21 cellular contexts compared by ENCODE assay signal in the genomic region with DNA sequence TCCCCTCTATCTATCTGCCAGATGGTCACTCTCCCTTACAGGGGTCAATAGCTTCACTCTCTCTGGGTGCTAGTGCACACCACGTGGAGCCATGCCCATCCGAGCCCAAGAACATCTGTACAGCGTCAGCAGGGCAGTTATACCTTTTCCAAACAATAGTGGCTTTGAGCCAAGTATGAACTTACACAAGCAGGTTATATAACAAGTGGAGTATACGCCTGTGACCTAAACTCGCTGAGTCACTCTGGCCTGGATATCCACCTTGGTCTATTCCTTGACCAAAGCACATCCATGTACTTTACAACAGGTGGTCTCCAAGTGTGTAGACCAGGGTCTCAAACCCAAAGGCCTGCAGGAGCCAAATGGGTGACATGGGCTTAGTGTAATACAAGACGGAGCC. TPM values are rescaled to one million over a fixed set of nuclear protein-coding genes. Genes with fewer than 3 reads are reported as not detected.
DNase-seq lines count a peak whose midpoint lies in the region; ATAC-seq, FAIRE-seq and TF ChIP-seq lines count a peak whose summit lies in the region.
"Had no signal": no experiment of that assay in that cellular context is flagged by ENCODE, and none has a peak within 500 bp of the region (broad histone marks: within the 10 kb centered on the region; RNA-seq: fewer than 3 reads in every experiment).

No MANE protein-coding gene starts in this region.

- CTCF ChIA-PET in HepG2 (lab: Yijun Ruan, JAX; ENCODE audit: low intra/inter-chr PET ratio, low total read pairs) = no interaction called here
- CTCF ChIA-PET in activated CD8-positive, alpha-beta T cell treated with anti-CD3 and anti-CD28 coated beads, Interleukin-2, amount 10 ng/mL, durations not matched to agents 7 days and 5 days (lab: Charles Lee) = interaction anchor here (0.9 kb wide), 1 partner anchor 9 kb away, joined by 4 read pairs; no protein-coding TSS in a partner anchor

- H3K4me1 Mint-ChIP-seq in activated CD8-positive, alpha-beta T cell treated with anti-CD3 and anti-CD28 coated beads, Interleukin-2, amount 10 ng/mL, durations not matched to agents 7 days and 5 days (ENCODE audit: low read depth) = peaks cover 8% of the 10 kb centered on the region
- no peaks in the 10 kb centered on the region for H3K4me1 Mint-ChIP-seq in memory B cell

- no peak overlapping the region for H3K9ac ChIP-seq in HepG2 (ENCODE audit: insufficient read depth, low read depth, low read length)

- peaks cover 84% of the 10 kb centered on the region for H3K36me3 Mint-ChIP-seq in activated CD8-positive, alpha-beta T cell treated with anti-CD3 and anti-CD28 coated beads, Interleukin-2, amount 10 ng/mL, durations not matched to agents 7 days and 5 days (ENCODE audit: low read depth)
- H3K36me3 Mint-ChIP-seq in memory B cell = peaks cover 54% of the 10 kb centered on the region

- H3K4me3 ChIP-seq in HepG2 (replicated peaks in 1 of 3; ENCODE audit: insufficient read depth in 1 of 3, low read depth in 2 of 3, low read length in 3 of 3) = no peak overlapping the region
- no peak overlapping the region for H3K4me3 ChIP-seq in right lobe of liver
- H3K4me3 ChIP-seq: esophagus squamous epithelium, GM23338, spleen had no signal

- H3K79me2 ChIP-seq in HepG2 (ENCODE audit: insufficient read depth, low read length) = no peaks in the 10 kb centered on the region

- H3K27me3 Mint-ChIP-seq in activated CD8-positive, alpha-beta T cell treated with anti-CD3 and anti-CD28 coated beads, Interleukin-2, amount 10 ng/mL, durations not matched to agents 7 days and 5 days (ENCODE audit: low read depth) = no peaks in the 10 kb centered on the region
- no peaks in the 10 kb centered on the region for H3K27me3 Mint-ChIP-seq in memory B cell

- no TSS peak for BruUV-seq in HepG2 (replicated peaks; lab: Mats Ljungman, UMichigan)

- H3K4me1 ChIP-seq in HepG2 (ENCODE audit: insufficient read depth, low read length) = no peaks in the 10 kb centered on the region
- H3K4me1 ChIP-seq in right lobe of liver = no peaks in the 10 kb centered on the region

- in situ Hi-C loops in HepG2 (cut with HindIII; ENCODE audit: extremely low pct_ligation_motif_present, low pct_unique_long_range_greater_than_20kb) = no loop called here

- ATAC-seq in HepG2 (no peak; the same call in 2 of the 3 replicates), right lobe of liver (no peak), memory B cell (ENCODE audit: low read depth) (no peak)
- ATAC-seq in activated CD8-positive, alpha-beta T cell treated with anti-CD3 and anti-CD28 coated beads, Interleukin-2, amount 10 ng/mL, durations not matched to agents 7 days and 5 days = no peak
- ATAC-seq: activated T-cell treated with anti-CD3 and anti-CD28 coated beads, Interleukin-2, amount 50 U/mL, for 4 hours; GM23338; left lobe of liver; Right ventricle myocardium inferior had no signal

- no peak for TF ChIP-seq EP300 in HepG2 (IDR thresholded peaks at IDR 0.05; ENCODE audit: low read depth in 2 of 2, low read length in 2 of 2)
- TF ChIP-seq EP300 in HepG2 (CRISPR knock-in tag; IDR thresholded peaks at IDR 0.05; ENCODE audit: borderline replicate concordance) = no peak

- intact Hi-C loops in HepG2 (cut with micrococcal nuclease; ENCODE audit: unreplicated experiment) = no loop called here
- intact Hi-C loops in right lobe of liver (cut with DNase I) = loop anchor here in 1 of 2 donors (10.0 kb wide), 1 partner anchor 52 kb away; a partner anchor contains a TSS

- H3K27me3 ChIP-seq in HepG2 (ENCODE audit: control insufficient read depth in 1 of 2, insufficient read depth in 2 of 2, low read length in 2 of 2) (no peaks in the 10 kb centered on the region), right lobe of liver (no peaks in the 10 kb centered on the region)
- H3K27me3 ChIP-seq: esophagus squamous epithelium, spleen had no signal

- H3K9me3 Mint-ChIP-seq in activated CD8-positive, alpha-beta T cell treated with anti-CD3 and anti-CD28 coated beads, Interleukin-2, amount 10 ng/mL, durations not matched to agents 7 days and 5 days (ENCODE audit: insufficient read depth) = no peaks in the 10 kb centered on the region
- H3K9me3 Mint-ChIP-seq in memory B cell = no peaks in the 10 kb centered on the region
- H3K9me3 Mint-ChIP-seq: activated T-cell treated with anti-CD3 and anti-CD28 coated beads, Interleukin-2, amount 50 U/mL, for 4 hours; GM23338 had no signal

- no peak overlapping the region for H3K4me3 Mint-ChIP-seq in activated CD8-positive, alpha-beta T cell treated with anti-CD3 and anti-CD28 coated beads, Interleukin-2, amount 10 ng/mL, durations not matched to agents 7 days and 5 days
- H3K4me3 Mint-ChIP-seq in memory B cell = no peak overlapping the region
- H3K4me3 Mint-ChIP-seq: activated T-cell treated with anti-CD3 and anti-CD28 coated beads, Interleukin-2, amount 50 U/mL, for 4 hours; GM23338 had no signal

- WGBS in HepG2 (ENCODE audit: low lambda C conversion rate) = 90% methylated on average over 6 of the region's 6 CpGs
- WGBS in right lobe of liver (ENCODE audit: insufficient coverage, low coverage, low lambda C conversion rate, missing lambda C conversion rate) = 87% methylated on average over 4 of the region's 6 CpGs

- TF ChIP-seq POLR2A in HepG2 (IDR thresholded peaks at IDR 0.05; ENCODE audit: insufficient read depth in 1 of 2, low read depth in 2 of 2, low read length in 2 of 2) (no peak), right lobe of liver (IDR thresholded peaks at IDR 0.05) (no peak)

- TF ChIP-seq RAD21 in HepG2 (CRISPR knock-in tag; IDR thresholded peaks at IDR 0.05) = no peak

- H3K27ac Mint-ChIP-seq in activated CD8-positive, alpha-beta T cell treated with anti-CD3 and anti-CD28 coated beads, Interleukin-2, amount 10 ng/mL, durations not matched to agents 7 days and 5 days = peak overlapping the region; percentile 19
- peak overlapping the region; percentile 64 for H3K27ac Mint-ChIP-seq in memory B cell
- H3K27ac Mint-ChIP-seq: GM23338 had no signal

- no peak overlapping the region for H2AFZ ChIP-seq in HepG2 (ENCODE audit: low read length)
- H2AFZ ChIP-seq: GM23338 had no signal

- DNase-seq in HepG2 (ENCODE audit: low spot score) = no peak
- no peak for DNase-seq in right lobe of liver
- DNase-seq in activated CD8-positive, alpha-beta T cell treated with anti-CD3 and anti-CD28 coated beads, Interleukin-2, amount 10 ng/mL, durations not matched to agents 7 days and 5 days = no peak
- no peak for DNase-seq in memory B cell (ENCODE audit: low spot score in 2 of 2)
- DNase-seq in NCI-H510A treated with DMSO at 0.1 percent for 48 hours (lab: John Stamatoyannopoulos, UW) = no peak
- no peak for DNase-seq in RPMI8226
- no peak for DNase-seq in NCI-H2029 (lab: John Stamatoyannopoulos, UW)
- DNase-seq: activated T-cell treated with anti-CD3 and anti-CD28 coated beads, Interleukin-2, amount 50 U/mL, for 4 hours; amniotic stem cell; central memory CD4-positive, alpha-beta T cell; effector CD4-positive, alpha-beta T cell; esophagus squamous epithelium; NCI-H1105 treated with DMSO at 0.1 percent for 48 hours; NCI-H2107; NCI-H524 had no signal

- FAIRE-seq in HepG2 (lab: Jason Lieb, UNC) = no peak

- TF ChIP-seq CTCF in HepG2 (CRISPR knock-in tag; IDR thresholded peaks at IDR 0.05) (no peak), right lobe of liver (IDR thresholded peaks at IDR 0.05) (no peak)

- POLR2A ChIA-PET in HepG2 (lab: Yijun Ruan, JAX) = no interaction called here
- POLR2A ChIA-PET in activated CD8-positive, alpha-beta T cell treated with anti-CD3 and anti-CD28 coated beads, Interleukin-2, amount 10 ng/mL, durations not matched to agents 7 days and 5 days (lab: Charles Lee) = interaction anchor here (0.6 kb wide), 1 partner anchor 31 kb away, joined by 3 read pairs; no protein-coding TSS in a partner anchor

- H3K4me2 ChIP-seq in HepG2 (ENCODE audit: low read depth, low read length) = no peak overlapping the region
- H3K4me2 ChIP-seq: GM23338 had no signal

- H3K9me3 ChIP-seq in HepG2 (ENCODE audit: low read length) = no peaks in the 10 kb centered on the region
- no peaks in the 10 kb centered on the region for H3K9me3 ChIP-seq in right lobe of liver
- H3K9me3 ChIP-seq: esophagus squamous epithelium had no signal

- H3K36me3 ChIP-seq in HepG2 (replicated peaks in 1 of 2; ENCODE audit: control insufficient read depth in 1 of 2, insufficient read depth in 2 of 2, low read length in 2 of 2) (peaks cover 6 to 15% of the 10 kb centered on the region in 2 experiments; a peak in 4 of 5 replicates), right lobe of liver (peaks cover 0 to 44% (median 11%) of the 10 kb centered on the region in 4 donors)

- H4K20me1 ChIP-seq in HepG2 (ENCODE audit: insufficient read depth, low read length) = no peaks in the 10 kb centered on the region

- H3K27ac ChIP-seq in HepG2 (ENCODE audit: extremely low read length, insufficient read depth, low read length) (no peak overlapping the region), right lobe of liver (no peak overlapping the region)
- H3K27ac ChIP-seq: esophagus squamous epithelium, spleen had no signal

RNA-seq across cellular contexts. Expression of a gene that starts 20.3 kb away (rescaled TPM):
- total RNA-seq in HepG2 (2016; rRNA removed; fragmentation: Illumina TruSeq; extraction: Trizol) (not detected in 2 replicates), right lobe of liver (1 to 10 TPM in 4 of 6 experiments, under 1 TPM in 1, not detected in 1; 0.78 to 3.9 (median 2.2) TPM)
- total RNA-seq in HepG2 (2016; cell fraction: cytosol; rRNA removed; fragmentation: Illumina TruSeq; extraction: Trizol; ENCODE audit: low read depth) = not detected in 2 replicates
- total RNA-seq in HepG2 (2016; cell fraction: insoluble cytoplasmic fraction; rRNA removed; fragmentation: Illumina TruSeq; extraction: Trizol) = not detected in 2 replicates
- total RNA-seq in HepG2 (2016; cell fraction: membrane; rRNA removed; fragmentation: Illumina TruSeq; extraction: Trizol) = not detected in 2 replicates
- total RNA-seq in HepG2 (2016; cell fraction: nucleus; rRNA removed; fragmentation: Illumina TruSeq; extraction: Trizol) = not detected in 2 replicates
- polyA plus RNA-seq in HepG2 (2011; rRNA removed) = not detected in 2 replicates
- polyA plus RNA-seq in HepG2 (2011; cell fraction: cytosol; rRNA removed) = not detected in 2 replicates
- polyA plus RNA-seq in HepG2 (2011; cell fraction: nucleus; rRNA removed) = not detected in 2 replicates
- polyA plus RNA-seq in HepG2 (2012) = not detected in 2 replicates
- not detected in 2 replicates for polyA plus RNA-seq in HepG2 (2016; cell fraction: cytosol; fragmentation: Illumina TruSeq; extraction: Trizol; ENCODE audit: low read depth)
- polyA plus RNA-seq in HepG2 (2016; cell fraction: insoluble cytoplasmic fraction; fragmentation: Illumina TruSeq; extraction: Trizol; ENCODE audit: low read depth) = not detected in 2 replicates
- polyA plus RNA-seq in HepG2 (2016; cell fraction: membrane; fragmentation: Illumina TruSeq; extraction: Trizol; ENCODE audit: low read depth) = not detected in 2 replicates
- not detected in 2 replicates for polyA plus RNA-seq in HepG2 (2016; cell fraction: nucleus; fragmentation: Illumina TruSeq; extraction: Trizol; ENCODE audit: insufficient read depth, low read depth)
- not detected in 2 replicates for polyA minus RNA-seq in HepG2 (2011; rRNA and poly(A)+ RNA removed; ENCODE audit: low replicate concordance)
- polyA minus RNA-seq in HepG2 (2011; cell fraction: cytosol; rRNA and poly(A)+ RNA removed) = not detected in 2 replicates
- not detected in 2 replicates for polyA minus RNA-seq in HepG2 (2011; cell fraction: nucleus; rRNA and poly(A)+ RNA removed)
- total RNA-seq in activated CD8-positive, alpha-beta T cell treated with anti-CD3 and anti-CD28 coated beads, Interleukin-2, amount 10 ng/mL, durations not matched to agents 7 days and 5 days = not detected
- total RNA-seq: activated T-cell treated with anti-CD3 and anti-CD28 coated beads, Interleukin-2, amount 50 U/mL, for 4 hours; HT-29; mononuclear cell had no signal

RNA-seq across cellular contexts. Expression of a gene that starts 52.5 kb away (rescaled TPM):
- total RNA-seq in HepG2 (2016; rRNA removed; fragmentation: Illumina TruSeq; extraction: Trizol) (51.5 and 63.3 TPM in 2 replicates), right lobe of liver (100 to 1,000 TPM in 1 of 6 experiments, 10 to 100 TPM in 5; 41.7 to 100 (median 55.6) TPM)
- total RNA-seq in HepG2 (2016; cell fraction: cytosol; rRNA removed; fragmentation: Illumina TruSeq; extraction: Trizol; ENCODE audit: low read depth) = 20.4 and 29.6 TPM in 2 replicates
- 51.1 and 56.9 TPM in 2 replicates for total RNA-seq in HepG2 (2016; cell fraction: insoluble cytoplasmic fraction; rRNA removed; fragmentation: Illumina TruSeq; extraction: Trizol)
- total RNA-seq in HepG2 (2016; cell fraction: membrane; rRNA removed; fragmentation: Illumina TruSeq; extraction: Trizol) = 45.4 and 46.0 TPM in 2 replicates
- 31.2 and 33.7 TPM in 2 replicates for total RNA-seq in HepG2 (2016; cell fraction: nucleus; rRNA removed; fragmentation: Illumina TruSeq; extraction: Trizol)
- 27.4 and 30.6 TPM in 2 replicates for polyA plus RNA-seq in HepG2 (2011; rRNA removed)
- polyA plus RNA-seq in HepG2 (2011; cell fraction: cytosol; rRNA removed) = 26.4 and 31.5 TPM in 2 replicates
- 18.5 and 22.7 TPM in 2 replicates for polyA plus RNA-seq in HepG2 (2011; cell fraction: nucleus; rRNA removed)
- polyA plus RNA-seq in HepG2 (2012) = 57.8 and 76.4 TPM in 2 replicates
- polyA plus RNA-seq in HepG2 (2016; cell fraction: cytosol; fragmentation: Illumina TruSeq; extraction: Trizol; ENCODE audit: low read depth) = 31.6 and 35.2 TPM in 2 replicates
- 68.8 and 94.4 TPM in 2 replicates for polyA plus RNA-seq in HepG2 (2016; cell fraction: insoluble cytoplasmic fraction; fragmentation: Illumina TruSeq; extraction: Trizol; ENCODE audit: low read depth)
- polyA plus RNA-seq in HepG2 (2016; cell fraction: membrane; fragmentation: Illumina TruSeq; extraction: Trizol; ENCODE audit: low read depth) = 63.5 and 64.4 TPM in 2 replicates
- 58.6 and 69.2 TPM in 2 replicates for polyA plus RNA-seq in HepG2 (2016; cell fraction: nucleus; fragmentation: Illumina TruSeq; extraction: Trizol; ENCODE audit: insufficient read depth, low read depth)
- 42.5 and 107 TPM in 2 replicates for polyA minus RNA-seq in HepG2 (2011; rRNA and poly(A)+ RNA removed; ENCODE audit: low replicate concordance)
- 19.4 and 27.8 TPM in 2 replicates for polyA minus RNA-seq in HepG2 (2011; cell fraction: cytosol; rRNA and poly(A)+ RNA removed)
- 20.3 and 20.9 TPM in 2 replicates for polyA minus RNA-seq in HepG2 (2011; cell fraction: nucleus; rRNA and poly(A)+ RNA removed)
- total RNA-seq in activated CD8-positive, alpha-beta T cell treated with anti-CD3 and anti-CD28 coated beads, Interleukin-2, amount 10 ng/mL, durations not matched to agents 7 days and 5 days = 100 to 1,000 TPM; 249 to 277 TPM
